In genomic region chr1:245155186-245156040, GRCh38 we compare ENCODE assay signal across 9 cellular contexts. TPM values are rescaled to one million over a fixed set of nuclear protein-coding genes. Genes with fewer than 3 reads are reported as not detected.
DNase-seq lines count a peak whose midpoint lies in the region; ATAC-seq and TF ChIP-seq lines count a peak whose summit lies in the region.
"Had no signal": no experiment of that assay in that cellular context is flagged by ENCODE, and none has a peak within 500 bp of the region (broad histone marks: within the 10 kb centered on the region; RNA-seq: fewer than 3 reads in every experiment).

No MANE protein-coding gene starts in this region.

- no peak for TF ChIP-seq EP300 in sigmoid colon (IDR thresholded peaks at IDR 0.05)

- H3K36me3 ChIP-seq in sigmoid colon, result no peaks in the 10 kb centered on the region

- no peaks in the 10 kb centered on the region for H3K27me3 ChIP-seq in right cardiac atrium (ENCODE audit: control insufficient read depth, insufficient read depth)
- peaks cover 10 to 69% (median 36%) of the 10 kb centered on the region in 3 donors for H3K27me3 ChIP-seq in sigmoid colon

- intact Hi-C loops in right cardiac atrium (cut with DNase I) (loop anchor here (5.0 to 10.0 kb wide), 5 partner anchors 209 to 1339 kb away; no protein-coding TSS in a partner anchor), sigmoid colon (cut with DNase I) (loop anchor here (10.0 kb wide), 2 partner anchors 291 to 1539 kb away; partner anchors contain the start of gene HNRNPU)

- H3K27ac ChIP-seq in right cardiac atrium (ENCODE audit: low read length) (no peak overlapping the region), sigmoid colon (peak overlapping the region in 2 of 4 donors; percentile 20 to 34)
- H3K27ac ChIP-seq: C4-2B had no signal

- no peak for TF ChIP-seq POLR2A in NB4 (IDR thresholded peaks at IDR 0.05; ENCODE audit: extremely low read depth, insufficient read length)
- no peak for TF ChIP-seq POLR2A in sigmoid colon (IDR thresholded peaks at IDR 0.05)

- DNase-seq in NCI-H1105 treated with DMSO at 0.1 percent for 48 hours (lab: John Stamatoyannopoulos, UW) (peak; percentile 28), NCI-H1105 (lab: John Stamatoyannopoulos, UW) (no peak), NB4 (ENCODE audit: low read depth) (peak; percentile 44), right cardiac atrium (no peak), sigmoid colon (no peak), inferior parietal cortex (ENCODE audit: extremely low spot score) (no peak), epidermal melanocyte (ENCODE audit: insufficient read length, low spot score) (no peak)
- DNase-seq in activated T-cell treated with anti-CD3 and anti-CD28 coated beads, Interleukin-2, amount 50 U/mL, for 48 hours, result peak; percentile 35 to 39

- under 1% methylated on average over 59 of the region's 59 CpGs for WGBS in right cardiac atrium
- 1 to 2% methylated on average over 59 of the region's 59 CpGs for WGBS in sigmoid colon, 2 donors

- ATAC-seq in right cardiac atrium, result peak in 1 of 2 donors; percentile 4

- no peaks in the 10 kb centered on the region for H3K4me1 ChIP-seq in right cardiac atrium (ENCODE audit: control insufficient read depth, insufficient read depth, low read length)
- peaks cover 0 to 42% (median 41%) of the 10 kb centered on the region in 4 donors for H3K4me1 ChIP-seq in sigmoid colon

- TF ChIP-seq CTCF in NB4 (IDR thresholded peaks at IDR 0.05; ENCODE audit: low read depth, low read length), result no peak
- no peak for TF ChIP-seq CTCF in sigmoid colon (IDR thresholded peaks at IDR 0.05)

- H3K9me3 ChIP-seq in right cardiac atrium (ENCODE audit: control insufficient read depth, low read length) (no peaks in the 10 kb centered on the region), sigmoid colon (no peaks in the 10 kb centered on the region)

- H3K4me3 ChIP-seq in NB4 (ENCODE audit: low read depth, low read length), result peak overlapping the region; percentile 32
- peak overlapping the region; percentile 55 for H3K4me3 ChIP-seq in right cardiac atrium (ENCODE audit: low read length)
- peak overlapping the region; percentile 30 to 58 (median 52) for H3K4me3 ChIP-seq in sigmoid colon

RNA-seq across cellular contexts. Expression of gene KIF26B, which starts 0.6 kb away (rescaled TPM):
- under 1 TPM; 0.25 to 0.41 (median 0.32) TPM for total RNA-seq in right cardiac atrium
- polyA plus RNA-seq in right cardiac atrium, result 0.11 TPM
- 1 to 10 TPM; 1.1 to 5.5 (median 2.1) TPM for total RNA-seq in sigmoid colon
- polyA plus RNA-seq in sigmoid colon, result under 1 TPM in 2 of 3 donors, not detected in 1; under 0.01 to 0.41 TPM

Comparison
In these comparisons a context has a peak if more than half of its experiments do, and no peak if none do; other contexts are left out.
1. DNase-seq: peak in NCI-H1105 treated with DMSO at 0.1 percent for 48 hours (single experiment), NB4 (single experiment) and activated T-cell treated with anti-CD3 and anti-CD28 coated beads, Interleukin-2, amount 50 U/mL, for 48 hours (2 of 2); none in NCI-H1105 (single experiment), right cardiac atrium (0 of 3), sigmoid colon (single experiment), inferior parietal cortex (single experiment) and epidermal melanocyte (single experiment).
2. Peak in every context shown above with its lines, with median percentiles within 50 percentile points of each other: H3K4me3 ChIP-seq.